ENCODE assay signal across 27 cellular contexts in genomic region chr19:39684283-39684682, GRCh38. TPM values are rescaled to one million over a fixed set of nuclear protein-coding genes. Genes with fewer than 3 reads are reported as not detected.
"Had no signal": no experiment of that assay in that cellular context is flagged by ENCODE, and none has a peak within 500 bp of the region (broad histone marks: within the 10 kb centered on the region; RNA-seq: fewer than 3 reads in every experiment).

No MANE protein-coding gene starts in this region.

- H3K27ac ChIP-seq: adrenal gland, SJSA1 had no signal

- H3K4me3 ChIP-seq: adrenal gland, MG63, SJSA1 had no signal

- H3K27me3 ChIP-seq: adrenal gland, SJSA1 had no signal

- ATAC-seq: activated CD8-positive, alpha-beta T cell treated with anti-CD3 and anti-CD28 coated beads, Interleukin-2, amount 10 ng/mL, durations not matched to agents 7 days and 5 days; SK-N-SH treated with all-trans-retinoic acid at 6 μM for 48 hours; WTC11 had no signal

- H3K4me1 ChIP-seq: adrenal gland, SJSA1 had no signal

- DNase-seq: activated CD4-positive, alpha-beta T cell treated with anti-CD3 and anti-CD28 coated beads for 48 hours; activated CD4-positive, alpha-beta T cell treated with anti-CD3 and anti-CD28 coated beads, Interleukin-2, amount 50 U/mL, for 4 hours; activated CD4-positive, CD25-positive, alpha-beta regulatory T cell treated with anti-CD3 and anti-CD28 coated beads, Interleukin-2, amount 50 U/mL, for 72 hours; activated CD8-positive, alpha-beta memory T cell treated with anti-CD3 and anti-CD28 coated beads, Interleukin-2, amount 50 U/mL, for 48 hours; activated CD8-positive, alpha-beta T cell treated with anti-CD3 and anti-CD28 coated beads, Interleukin-2, amount 10 ng/mL, durations not matched to agents 7 days and 5 days; activated naive CD4-positive, alpha-beta T cell treated with anti-CD3 and anti-CD28 coated beads, Interleukin-2, amount 50 U/mL, for 16 hours; activated naive CD8-positive, alpha-beta T cell treated with anti-CD3 and anti-CD28 coated beads, Interleukin-2, amount 10 ng/mL, durations not matched to agents 7 days and 5 days; activated T-cell treated with anti-CD3 and anti-CD28 coated beads, Interleukin-2, amount 50 U/mL, for 1 hour; adrenal gland; anterior cingulate cortex; caudate nucleus; MG63; NCI-H1105; NCI-H1436; NCI-H1694 treated with DMSO at 0.1 percent for 48 hours; NCI-H2029 treated with DMSO at 0.1 percent for 48 hours; NCI-H345; NCI-H510A; NCI-H526 treated with DMSO at 0.1 percent for 48 hours; NCI-H82; SHP77; SW 1271 had no signal

- H3K9me3 ChIP-seq: adrenal gland, MG63, SJSA1 had no signal

- H3K36me3 ChIP-seq: adrenal gland, MG63, SJSA1 had no signal

RNA-seq across cellular contexts. Expression of gene LGALS14, which starts 20.0 kb away (rescaled TPM):
- total RNA-seq: activated CD8-positive, alpha-beta T cell treated with anti-CD3 and anti-CD28 coated beads, Interleukin-2, amount 10 ng/mL, durations not matched to agents 7 days and 5 days; activated naive CD8-positive, alpha-beta T cell treated with anti-CD3 and anti-CD28 coated beads, Interleukin-2, amount 10 ng/mL, durations not matched to agents 7 days and 5 days; adrenal gland; LHCN-M2; OCI-LY7; SJSA1; WTC11 had no signal
- polyA plus RNA-seq: adrenal gland had no signal

RNA-seq across cellular contexts. Expression of gene LGALS16, which starts 28.6 kb away (rescaled TPM):
- total RNA-seq: activated CD8-positive, alpha-beta T cell treated with anti-CD3 and anti-CD28 coated beads, Interleukin-2, amount 10 ng/mL, durations not matched to agents 7 days and 5 days; activated naive CD8-positive, alpha-beta T cell treated with anti-CD3 and anti-CD28 coated beads, Interleukin-2, amount 10 ng/mL, durations not matched to agents 7 days and 5 days; adrenal gland; LHCN-M2; OCI-LY7; SJSA1; WTC11 had no signal
- polyA plus RNA-seq: adrenal gland had no signal

RNA-seq across cellular contexts. Expression of gene CLC, which starts 53.5 kb away (rescaled TPM):
- total RNA-seq: activated CD8-positive, alpha-beta T cell treated with anti-CD3 and anti-CD28 coated beads, Interleukin-2, amount 10 ng/mL, durations not matched to agents 7 days and 5 days; activated naive CD8-positive, alpha-beta T cell treated with anti-CD3 and anti-CD28 coated beads, Interleukin-2, amount 10 ng/mL, durations not matched to agents 7 days and 5 days; adrenal gland; LHCN-M2; OCI-LY7; SJSA1; WTC11 had no signal
